Comparison of ENCODE assay signal across 13 cellular contexts in the genomic region with DNA sequence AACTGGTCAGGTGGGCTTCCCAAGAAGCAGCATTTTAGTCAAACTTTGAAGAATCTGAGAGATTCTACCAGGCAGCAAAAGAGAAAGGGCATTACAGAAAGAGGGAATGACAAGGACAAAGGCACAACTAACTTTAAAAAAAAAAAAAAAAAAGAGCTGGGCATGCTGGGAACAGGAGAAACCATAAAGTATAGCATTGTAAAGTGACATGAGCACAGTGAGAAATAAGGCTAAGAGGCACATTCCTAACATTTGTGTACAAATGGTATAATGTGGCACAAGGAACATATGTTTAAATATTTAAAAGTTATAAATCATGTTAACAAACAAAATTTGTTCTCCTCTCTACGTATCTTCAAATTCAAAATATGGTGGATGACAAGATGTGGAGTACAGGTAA.
"Had no signal": no experiment of that assay in that cellular context is flagged by ENCODE, and none has a peak within 500 bp of the region (broad histone marks: within the 10 kb centered on the region; RNA-seq: fewer than 3 reads in every experiment).

No MANE protein-coding gene starts in this region.

- H3K27ac Mint-ChIP-seq: activated CD4-positive, alpha-beta T cell treated with anti-CD3 and anti-CD28 coated beads for 36 hours; activated CD8-positive, alpha-beta T cell treated with anti-CD3 and anti-CD28 coated beads for 36 hours; activated T-helper 1 cell treated with anti-CD3 and anti-CD28 coated beads, Interleukin-12 subunit alpha, Interleukin-12 subunit beta, Interleukin-2, Interleukin-4 antibody, amounts not matched to agents 30 ng/mL and 10 ng/mL and 1 ng/mL, durations not matched to agents 14 hours and 24 hours and 36 hours had no signal

- ATAC-seq: gastroesophageal sphincter, sciatic nerve had no signal

- H3K4me1 Mint-ChIP-seq: activated CD4-positive, alpha-beta T cell treated with anti-CD3 and anti-CD28 coated beads for 36 hours had no signal

- H3K4me3 ChIP-seq: cardiac muscle cell, gastroesophageal sphincter, prostate gland, upper lobe of left lung had no signal

- H3K27me3 ChIP-seq: cardiac muscle cell, gastroesophageal sphincter, upper lobe of left lung had no signal

- DNase-seq: activated CD8-positive, alpha-beta memory T cell treated with anti-CD3 and anti-CD28 coated beads, Interleukin-2, amount 50 U/mL, for 4 hours; activated naive CD4-positive, alpha-beta T cell; stimulated activated CD4-positive, alpha-beta T cell treated with anti-CD3 and anti-CD28 coated beads, Interleukin-2, amount 100 ng/mL, for 24 hours; stimulated activated naive CD4-positive, alpha-beta T cell treated with Interleukin-2 at 50 U/mL for 16 hours; SW 1271; upper lobe of left lung had no signal

- H3K4me1 ChIP-seq: gastroesophageal sphincter, prostate gland, upper lobe of left lung had no signal

- H3K4me3 Mint-ChIP-seq: activated CD4-positive, alpha-beta T cell treated with anti-CD3 and anti-CD28 coated beads for 36 hours; activated CD8-positive, alpha-beta T cell treated with anti-CD3 and anti-CD28 coated beads for 36 hours; activated T-helper 1 cell treated with anti-CD3 and anti-CD28 coated beads, Interleukin-12 subunit alpha, Interleukin-12 subunit beta, Interleukin-2, Interleukin-4 antibody, amounts not matched to agents 30 ng/mL and 10 ng/mL and 1 ng/mL, durations not matched to agents 14 hours and 24 hours and 36 hours had no signal

- H3K27ac ChIP-seq: cardiac muscle cell, gastroesophageal sphincter, prostate gland, upper lobe of left lung had no signal

- H3K36me3 ChIP-seq: cardiac muscle cell, gastroesophageal sphincter, prostate gland, upper lobe of left lung had no signal

- H3K9me3 ChIP-seq: prostate gland had no signal
